ENCODE assay signal across 14 cellular contexts in the genomic region with DNA sequence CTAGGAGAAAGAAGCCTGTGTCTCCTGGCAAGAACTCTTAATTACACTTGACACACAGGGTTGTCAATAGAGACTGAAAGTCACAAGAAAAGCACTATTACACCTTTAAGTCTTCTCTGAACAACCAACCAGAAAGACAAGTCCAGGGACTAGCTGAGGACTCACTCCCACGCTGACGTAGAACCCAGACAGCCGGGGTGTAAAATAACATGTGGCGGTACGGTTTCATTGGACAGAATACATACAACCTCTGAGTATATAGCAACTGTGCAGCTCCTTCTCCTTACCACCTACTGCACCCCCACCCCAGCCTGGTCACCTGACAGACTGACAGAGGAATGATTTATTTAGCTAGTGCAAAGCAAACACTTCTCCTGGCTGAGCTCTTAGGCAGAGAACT.
DNase-seq lines count a peak whose midpoint lies in the region; ATAC-seq, FAIRE-seq and TF ChIP-seq lines count a peak whose summit lies in the region.
"Had no signal": no experiment of that assay in that cellular context is flagged by ENCODE, and none has a peak within 500 bp of the region (broad histone marks: within the 10 kb centered on the region; RNA-seq: fewer than 3 reads in every experiment).

No MANE protein-coding gene starts in this region.

- no peak for TF ChIP-seq CTCF in epithelial cell of esophagus (IDR thresholded peaks at IDR 0.05; ENCODE audit: insufficient read depth, low read depth, low read length, missing control alignments)
- no peak for TF ChIP-seq CTCF in pancreas (IDR thresholded peaks at IDR 0.05)

- H3K9me3 Mint-ChIP-seq in effector memory CD8-positive, alpha-beta T cell: peaks cover 4 to 15% of the 10 kb centered on the region in 2 donors

- H3K36me3 Mint-ChIP-seq in effector memory CD8-positive, alpha-beta T cell (ENCODE audit: insufficient read depth): no peaks in the 10 kb centered on the region
- H3K36me3 Mint-ChIP-seq: activated CD8-positive, alpha-beta memory T cell treated with anti-CD3 and anti-CD28 coated beads, Interleukin-2, amount 10 ng/mL, durations not matched to agents 7 days and 5 days had no signal

- H3K4me1 ChIP-seq in pancreas: peaks cover 0 to 26% (median 8%) of the 10 kb centered on the region in 3 donors

- peak overlapping the region; percentile 47 to 86 (median 66) for H3K27ac ChIP-seq in pancreas
- H3K27ac ChIP-seq: BLaER1 had no signal

- no peak overlapping the region for H3K4me3 Mint-ChIP-seq in effector memory CD8-positive, alpha-beta T cell
- H3K4me3 Mint-ChIP-seq: activated CD8-positive, alpha-beta memory T cell treated with anti-CD3 and anti-CD28 coated beads, Interleukin-2, amount 10 ng/mL, durations not matched to agents 7 days and 5 days had no signal

- FAIRE-seq in pancreas (lab: Jason Lieb, UNC): no peak

- H3K9me3 ChIP-seq in pancreas: no peaks in the 10 kb centered on the region

- no peak overlapping the region for H3K27ac Mint-ChIP-seq in effector memory CD8-positive, alpha-beta T cell
- H3K27ac Mint-ChIP-seq: activated CD8-positive, alpha-beta memory T cell treated with anti-CD3 and anti-CD28 coated beads, Interleukin-2, amount 10 ng/mL, durations not matched to agents 7 days and 5 days had no signal

- H3K36me3 ChIP-seq in pancreas: no peaks in the 10 kb centered on the region
- H3K36me3 ChIP-seq: BLaER1 had no signal

- no peaks in the 10 kb centered on the region for H3K4me1 Mint-ChIP-seq in effector memory CD8-positive, alpha-beta T cell (ENCODE audit: low read depth in 2 of 2)
- H3K4me1 Mint-ChIP-seq: activated CD8-positive, alpha-beta memory T cell treated with anti-CD3 and anti-CD28 coated beads, Interleukin-2, amount 10 ng/mL, durations not matched to agents 7 days and 5 days had no signal

- DNase-seq in DMS53 treated with DMSO at 0.1 percent for 48 hours (lab: John Stamatoyannopoulos, UW; ENCODE audit: unreplicated experiment) (peak; percentile 91), NCI-H2227 (lab: John Stamatoyannopoulos, UW; ENCODE audit: unreplicated experiment) (peak; percentile 12), epithelial cell of esophagus (ENCODE audit: low read depth) (peak; percentile 94), pancreas (peak; percentile 65 to 88 (median 73))
- no peak for DNase-seq in effector memory CD8-positive, alpha-beta T cell
- no peak for DNase-seq in activated CD8-positive, alpha-beta memory T cell treated with anti-CD3 and anti-CD28 coated beads, Interleukin-2, amount 50 U/mL, for 4 hours
- DNase-seq: activated CD8-positive, alpha-beta memory T cell treated with anti-CD3 and anti-CD28 coated beads, Interleukin-2, amount 10 ng/mL, durations not matched to agents 7 days and 5 days; cortex of kidney; GDM1; NCI-H1092; T1000 had no signal

- H3K27me3 Mint-ChIP-seq in effector memory CD8-positive, alpha-beta T cell: no peaks in the 10 kb centered on the region
- H3K27me3 Mint-ChIP-seq: activated CD8-positive, alpha-beta memory T cell treated with anti-CD3 and anti-CD28 coated beads, Interleukin-2, amount 10 ng/mL, durations not matched to agents 7 days and 5 days had no signal

- H3K27me3 ChIP-seq in pancreas: no peaks in the 10 kb centered on the region
- H3K27me3 ChIP-seq: BLaER1 had no signal

- intact Hi-C loops in pancreas (cut with DNase I): no loop called here

- peak; percentile 93 to 98 (median 96) for ATAC-seq in pancreas
- no peak for ATAC-seq in GM21423 (IDR thresholded peaks at IDR 0.05; ENCODE audit: unreplicated experiment)
- no peak for ATAC-seq in effector memory CD8-positive, alpha-beta T cell (replicated peaks)
- no peak for ATAC-seq in GM19455 (IDR thresholded peaks at IDR 0.05; ENCODE audit: unreplicated experiment)
- ATAC-seq: activated CD8-positive, alpha-beta memory T cell treated with anti-CD3 and anti-CD28 coated beads, Interleukin-2, amount 10 ng/mL, durations not matched to agents 7 days and 5 days had no signal

- 11 to 16% methylated on average over 5 of the region's 5 CpGs for WGBS in pancreas, 2 donors

- H3K4me3 ChIP-seq in epithelial cell of esophagus (ENCODE audit: low read length): no peak overlapping the region
- peak overlapping the region in 2 of 4 donors; percentile 7 to 13 for H3K4me3 ChIP-seq in pancreas
- H3K4me3 ChIP-seq: BLaER1 had no signal

Comparison
In these comparisons a context has a peak if more than half of its experiments do, and no peak if none do; other contexts are left out.
1. DNase-seq: peak in DMS53 treated with DMSO at 0.1 percent for 48 hours (single experiment), NCI-H2227 (single experiment), epithelial cell of esophagus (single experiment) and pancreas (6 of 6); none in effector memory CD8-positive, alpha-beta T cell (0 of 3) and activated CD8-positive, alpha-beta memory T cell treated with anti-CD3 and anti-CD28 coated beads, Interleukin-2, amount 50 U/mL, for 4 hours (single experiment).
2. ATAC-seq: peak in pancreas (4 of 4); none in GM21423 (single experiment), effector memory CD8-positive, alpha-beta T cell (single experiment) and GM19455 (single experiment).